Comparison of ENCODE assay signal across 16 cellular contexts in the genomic region with DNA sequence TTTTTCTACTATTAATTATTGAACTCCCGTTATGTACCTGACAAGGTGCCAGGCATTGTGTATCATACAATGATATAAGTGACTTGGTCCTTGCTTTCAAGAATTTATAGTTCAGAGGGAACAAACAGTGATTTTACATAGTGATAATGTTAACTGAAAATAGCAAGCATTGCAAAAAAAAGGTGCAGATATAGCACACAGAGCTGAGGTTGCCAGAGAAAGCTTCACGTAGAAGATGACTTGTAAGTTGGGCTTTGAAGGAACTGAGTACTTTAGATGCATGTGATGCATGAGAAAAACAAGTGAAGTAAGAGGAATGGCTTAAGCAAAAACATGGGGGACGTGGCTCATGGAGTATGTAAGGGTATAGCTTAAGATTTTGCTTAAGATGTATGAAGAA.
DNase-seq lines count a peak whose midpoint lies in the region; ATAC-seq and TF ChIP-seq lines count a peak whose summit lies in the region.
"Had no signal": no experiment of that assay in that cellular context is flagged by ENCODE, and none has a peak within 500 bp of the region (broad histone marks: within the 10 kb centered on the region; RNA-seq: fewer than 3 reads in every experiment).

No MANE protein-coding gene starts in this region.

- H2BK15ac ChIP-seq in IMR-90 (ENCODE audit: low read depth, low read length): no peak overlapping the region

- H3K14ac ChIP-seq in IMR-90 (replicated peaks; ENCODE audit: low read depth, low read length): no peak overlapping the region

- H2AK5ac ChIP-seq in IMR-90 (ENCODE audit: low read depth, low read length): no peak overlapping the region

- H3K4me1 ChIP-seq in IMR-90 (ENCODE audit: control insufficient read depth, insufficient read depth, low read length): 0 out of 2 replicates have a peak, but pooled peaks cover 1% of the 10 kb centered on the region
- H3K4me1 ChIP-seq in MM.1S (ENCODE audit: low read length): peaks cover 18% of the 10 kb centered on the region
- H3K4me1 ChIP-seq: BLaER1, Caco-2 had no signal

- no peak overlapping the region for H4K91ac ChIP-seq in IMR-90 (ENCODE audit: insufficient read depth, low read depth, low read length)

- TF ChIP-seq CTCF in IMR-90 (conservative IDR thresholded peaks at IDR 0.05; ENCODE audit: low read depth, low read length): no peak
- TF ChIP-seq CTCF in MM.1S (IDR thresholded peaks at IDR 0.05; ENCODE audit: low read length): no peak

- H3K18ac ChIP-seq in IMR-90 (ENCODE audit: low read depth, low read length): no peak overlapping the region; the same call in 1 of the 2 replicates

- CTCF ChIA-PET in IMR-90 (lab: Yijun Ruan, JAX): no interaction called here

- H3K79me1 ChIP-seq in IMR-90 (ENCODE audit: low read depth in 1 of 2, low read length in 2 of 2): no peaks in the 10 kb centered on the region

- H3K4me2 ChIP-seq in IMR-90 (ENCODE audit: low read depth, low read length) (no peak overlapping the region), MM.1S (ENCODE audit: low read depth, low read length) (peak overlapping the region; percentile 6; the same call in 1 of the 2 replicates)
- H3K4me2 ChIP-seq: BLaER1, GM23338 had no signal

- intact Hi-C loops in IMR-90 (cut with micrococcal nuclease): no loop called here

- DNase-seq in IMR-90 (no peak), MM.1S (peak; percentile 67), RPMI8226 (peak; percentile 35), anterior cingulate cortex (lab: John Stamatoyannopoulos, UW) (no peak), activated gamma-delta T cell treated with Interleukin-2 at 50 U/mL for 16 hours (no peak)
- DNase-seq: Caco-2; CD4-positive, CD25-positive, alpha-beta regulatory T cell; CD8-positive, alpha-beta T cell; DMS153; DND-41; H9 had no signal

- H2AK9ac ChIP-seq in IMR-90 (replicated peaks; ENCODE audit: low read depth, low read length, poor library complexity): no peak overlapping the region

- H4K5ac ChIP-seq in IMR-90 (ENCODE audit: low read depth, low read length): peak overlapping the region; percentile 28; the same call in 1 of the 2 replicates

- no peak overlapping the region for H4K8ac ChIP-seq in IMR-90 (ENCODE audit: low read depth in 2 of 2, low read length in 2 of 2)

- no peak overlapping the region for H2BK120ac ChIP-seq in IMR-90 (ENCODE audit: low read depth, low read length)

- no peak for TF ChIP-seq RAD21 in IMR-90 (IDR thresholded peaks at IDR 0.05; ENCODE audit: low read length)

- WGBS in IMR-90 (ENCODE audit: extremely low coverage in 2 of 2, insufficient read length in 1 of 2), 2 experiments: 100% methylated on average over 2 of the region's 3 CpGs; no CpG with 5 or more reads in 1 of the 2 experiments

- H3K9ac ChIP-seq in IMR-90 (ENCODE audit: low read depth, low read length): no peak overlapping the region
- H3K9ac ChIP-seq in MM.1S (ENCODE audit: low read length): no peak overlapping the region
- H3K9ac ChIP-seq: BLaER1 had no signal

- no peak overlapping the region for H3K56ac ChIP-seq in IMR-90 (ENCODE audit: extremely low read depth, insufficient read depth, low read length)

- H3K36me3 ChIP-seq in IMR-90 (ENCODE audit: control insufficient read depth, insufficient read depth, low read length): no peaks in the 10 kb centered on the region
- H3K36me3 ChIP-seq in MM.1S (replicated peaks; ENCODE audit: insufficient read depth, low read length): no peaks in the 10 kb centered on the region
- H3K36me3 ChIP-seq: BLaER1 had no signal

- no peak for TF ChIP-seq POLR2A in IMR-90 (IDR thresholded peaks at IDR 0.05; ENCODE audit: low read depth, low read length)

- H2AFZ ChIP-seq in IMR-90 (replicated peaks; ENCODE audit: low read length, poor library complexity) (no peak overlapping the region), MM.1S (ENCODE audit: low read length) (peak overlapping the region; percentile 37)
- H2AFZ ChIP-seq: GM23338 had no signal

- no TSS peak for BruUV-seq in IMR-90 (replicated peaks; lab: Mats Ljungman, UMichigan)

- H3K9me3 ChIP-seq in IMR-90 (ENCODE audit: control insufficient read depth, insufficient read depth, low read length) (no peaks in the 10 kb centered on the region), MM.1S (replicated peaks; ENCODE audit: insufficient read depth, low read length) (no peaks in the 10 kb centered on the region)
- H3K9me3 ChIP-seq: Caco-2 had no signal

- H3K9me1 ChIP-seq in IMR-90 (ENCODE audit: insufficient read depth, low read length): 0 out of 2 replicates have a peak, but pooled peaks cover 3% of the 10 kb centered on the region

- H3F3A ChIP-seq in MM.1S (ENCODE audit: insufficient read depth, low read length): no peaks in the 10 kb centered on the region

- H3K23ac ChIP-seq in IMR-90 (ENCODE audit: low read depth, low read length): no peak overlapping the region

- dilution Hi-C loops in IMR-90 (cut with HindIII; ENCODE audit: low sequenced_read_pairs, unreplicated experiment): no loop called here

- H3K9me2 ChIP-seq in MM.1S (replicated peaks; ENCODE audit: insufficient read depth, low read length): no peaks in the 10 kb centered on the region

- H3K27me3 ChIP-seq in IMR-90 (ENCODE audit: control insufficient read depth, insufficient read depth, low read length) (no peaks in the 10 kb centered on the region), MM.1S (replicated peaks; ENCODE audit: insufficient read depth, low read length) (no peaks in the 10 kb centered on the region)
- H3K27me3 ChIP-seq: BLaER1 had no signal

- no peak overlapping the region for H2BK20ac ChIP-seq in IMR-90 (ENCODE audit: low read depth, low read length)

- in situ Hi-C loops in IMR-90 (cut with MboI; ENCODE audit: low sequenced_read_pairs): no loop called here

- no peak overlapping the region for H2BK5ac ChIP-seq in IMR-90 (ENCODE audit: low read depth, low read length, poor library complexity, severe bottlenecking)

- ATAC-seq in IMR-90 (ENCODE audit: low read depth) (no peak), GM21381 (IDR thresholded peaks at IDR 0.05; ENCODE audit: unreplicated experiment) (no peak)
- ATAC-seq: CD8-positive, alpha-beta T cell; GM23338; HCT116 had no signal

- H4K20me1 ChIP-seq in IMR-90 (ENCODE audit: insufficient read depth, low read length) (no peaks in the 10 kb centered on the region), MM.1S (ENCODE audit: insufficient read depth, low read length) (no peaks in the 10 kb centered on the region)
- H4K20me1 ChIP-seq: BLaER1 had no signal

- no peaks in the 10 kb centered on the region for H3K79me2 ChIP-seq in MM.1S (ENCODE audit: low read length)

- H3K4ac ChIP-seq in IMR-90 (ENCODE audit: low read depth, low read length): no peak overlapping the region

- POLR2A ChIA-PET in IMR-90 (lab: Charles Lee; ENCODE audit: unreplicated experiment): no interaction called here

- H3K4me3 ChIP-seq in IMR-90 (ENCODE audit: insufficient read depth, low read depth, low read length) (no peak overlapping the region), MM.1S (ENCODE audit: low read length) (no peak overlapping the region)
- H3K4me3 ChIP-seq: BLaER1, GM23338 had no signal

- H3K27ac ChIP-seq in IMR-90 (ENCODE audit: insufficient read depth, low read length) (no peak overlapping the region), MM.1S (ENCODE audit: low read length) (peak overlapping the region; percentile 1; the same call in 1 of the 2 replicates)
- H3K27ac ChIP-seq: BLaER1, C4-2B had no signal

TF ChIP-seq in IMR-90, 13 proteins besides CTCF, POLR2A, EP300 and RAD21:
- TF ChIP-seq BHLHE40 (IDR thresholded peaks at IDR 0.05; ENCODE audit: low read depth, low read length) (no peak), SMC3 (IDR thresholded peaks at IDR 0.05; ENCODE audit: low read depth, low read length) (no peak), RCOR1 (IDR thresholded peaks at IDR 0.05; ENCODE audit: insufficient replicate concordance, low read length) (no peak), MAZ (IDR thresholded peaks at IDR 0.05; ENCODE audit: borderline replicate concordance, low read depth, low read length) (no peak), MAFK (IDR thresholded peaks at IDR 0.05; ENCODE audit: low read depth, low read length) (peak; percentile 53)
- TF ChIP-seq, protein P1, sequence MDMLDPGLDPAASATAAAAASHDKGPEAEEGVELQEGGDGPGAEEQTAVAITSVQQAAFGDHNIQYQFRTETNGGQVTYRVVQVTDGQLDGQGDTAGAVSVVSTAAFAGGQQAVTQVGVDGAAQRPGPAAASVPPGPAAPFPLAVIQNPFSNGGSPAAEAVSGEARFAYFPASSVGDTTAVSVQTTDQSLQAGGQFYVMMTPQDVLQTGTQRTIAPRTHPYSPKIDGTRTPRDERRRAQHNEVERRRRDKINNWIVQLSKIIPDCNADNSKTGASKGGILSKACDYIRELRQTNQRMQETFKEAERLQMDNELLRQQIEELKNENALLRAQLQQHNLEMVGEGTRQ (IDR thresholded peaks at IDR 0.05; ENCODE audit: low read depth, low read length): no peak

Comparison
In these comparisons a context has a peak if more than half of its experiments do, and no peak if none do; other contexts are left out.
1. DNase-seq: peak in MM.1S (single experiment) and RPMI8226 (single experiment); none in IMR-90 (single experiment), anterior cingulate cortex (0 of 58) and activated gamma-delta T cell treated with Interleukin-2 at 50 U/mL for 16 hours (single experiment).